ENCODE assay signal across 2 cellular contexts in the genomic region with DNA sequence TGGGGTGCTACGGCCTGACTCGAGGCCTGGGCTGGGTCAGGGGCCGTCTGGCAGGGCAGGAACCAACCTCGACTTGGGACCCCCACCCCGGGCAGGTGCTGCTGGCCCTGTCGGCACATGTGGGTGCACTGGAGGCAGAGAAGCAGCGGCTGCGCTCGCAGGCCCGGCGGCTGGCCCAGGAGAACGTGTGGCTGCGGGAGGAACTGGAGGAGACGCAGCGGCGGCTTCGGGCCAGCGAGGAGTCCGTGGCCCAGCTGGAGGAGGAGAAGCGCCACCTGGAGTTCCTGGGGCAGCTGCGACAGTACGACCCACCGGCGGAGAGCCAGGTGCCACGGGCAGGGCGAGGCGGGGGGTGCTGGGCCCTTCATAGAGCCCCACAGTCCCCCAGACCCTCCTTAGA.
TF ChIP-seq lines count a peak whose summit lies in the region.

No MANE protein-coding gene starts in this region.

TF ChIP-seq in IMR-90, 13 proteins besides CTCF, POLR2A, EP300 and RAD21:
- TF ChIP-seq FOS (IDR thresholded peaks at IDR 0.05; ENCODE audit: low read depth, low read length) (no peak), BHLHE40 (IDR thresholded peaks at IDR 0.05; ENCODE audit: low read depth, low read length) (no peak), NFE2L2 (IDR thresholded peaks at IDR 0.05; ENCODE audit: low read depth, low read length) (no peak)
- TF ChIP-seq, protein P1, sequence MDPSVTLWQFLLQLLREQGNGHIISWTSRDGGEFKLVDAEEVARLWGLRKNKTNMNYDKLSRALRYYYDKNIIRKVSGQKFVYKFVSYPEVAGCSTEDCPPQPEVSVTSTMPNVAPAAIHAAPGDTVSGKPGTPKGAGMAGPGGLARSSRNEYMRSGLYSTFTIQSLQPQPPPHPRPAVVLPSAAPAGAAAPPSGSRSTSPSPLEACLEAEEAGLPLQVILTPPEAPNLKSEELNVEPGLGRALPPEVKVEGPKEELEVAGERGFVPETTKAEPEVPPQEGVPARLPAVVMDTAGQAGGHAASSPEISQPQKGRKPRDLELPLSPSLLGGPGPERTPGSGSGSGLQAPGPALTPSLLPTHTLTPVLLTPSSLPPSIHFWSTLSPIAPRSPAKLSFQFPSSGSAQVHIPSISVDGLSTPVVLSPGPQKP (IDR thresholded peaks at IDR 0.05; ENCODE audit: borderline replicate concordance, low read depth, low read length), result no peak

TF ChIP-seq in K562, 482 proteins besides CTCF, POLR2A, EP300 and RAD21 (continues in another document):
- TF ChIP-seq, protein P2, sequence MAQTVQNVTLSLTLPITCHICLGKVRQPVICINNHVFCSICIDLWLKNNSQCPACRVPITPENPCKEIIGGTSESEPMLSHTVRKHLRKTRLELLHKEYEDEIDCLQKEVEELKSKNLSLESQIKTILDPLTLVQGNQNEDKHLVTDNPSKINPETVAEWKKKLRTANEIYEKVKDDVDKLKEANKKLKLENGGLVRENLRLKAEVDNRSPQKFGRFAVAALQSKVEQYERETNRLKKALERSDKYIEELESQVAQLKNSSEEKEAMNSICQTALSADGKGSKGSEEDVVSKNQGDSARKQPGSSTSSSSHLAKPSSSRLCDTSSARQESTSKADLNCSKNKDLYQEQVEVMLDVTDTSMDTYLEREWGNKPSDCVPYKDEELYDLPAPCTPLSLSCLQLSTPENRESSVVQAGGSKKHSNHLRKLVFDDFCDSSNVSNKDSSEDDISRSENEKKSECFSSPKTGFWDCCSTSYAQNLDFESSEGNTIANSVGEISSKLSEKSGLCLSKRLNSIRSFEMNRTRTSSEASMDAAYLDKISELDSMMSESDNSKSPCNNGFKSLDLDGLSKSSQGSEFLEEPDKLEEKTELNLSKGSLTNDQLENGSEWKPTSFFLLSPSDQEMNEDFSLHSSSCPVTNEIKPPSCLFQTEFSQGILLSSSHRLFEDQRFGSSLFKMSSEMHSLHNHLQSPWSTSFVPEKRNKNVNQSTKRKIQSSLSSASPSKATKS (CRISPR knock-in tag; IDR thresholded peaks at IDR 0.05), result no peak
- no peak for TF ChIP-seq CHD4 (IDR thresholded peaks at IDR 0.05; ENCODE audit: insufficient read depth, insufficient replicate concordance, low read depth, low read length, poor library complexity, severe bottlenecking)
- no peak for TF ChIP-seq SNRNP70 (optimal IDR thresholded peaks at IDR 0.05; ENCODE audit: low read depth, low read length)
- TF ChIP-seq CCNT2 (IDR thresholded peaks at IDR 0.05; ENCODE audit: borderline replicate concordance, extremely low read depth, insufficient read length, low read depth, low read length), result peak; percentile 43
- TF ChIP-seq, protein P3, sequence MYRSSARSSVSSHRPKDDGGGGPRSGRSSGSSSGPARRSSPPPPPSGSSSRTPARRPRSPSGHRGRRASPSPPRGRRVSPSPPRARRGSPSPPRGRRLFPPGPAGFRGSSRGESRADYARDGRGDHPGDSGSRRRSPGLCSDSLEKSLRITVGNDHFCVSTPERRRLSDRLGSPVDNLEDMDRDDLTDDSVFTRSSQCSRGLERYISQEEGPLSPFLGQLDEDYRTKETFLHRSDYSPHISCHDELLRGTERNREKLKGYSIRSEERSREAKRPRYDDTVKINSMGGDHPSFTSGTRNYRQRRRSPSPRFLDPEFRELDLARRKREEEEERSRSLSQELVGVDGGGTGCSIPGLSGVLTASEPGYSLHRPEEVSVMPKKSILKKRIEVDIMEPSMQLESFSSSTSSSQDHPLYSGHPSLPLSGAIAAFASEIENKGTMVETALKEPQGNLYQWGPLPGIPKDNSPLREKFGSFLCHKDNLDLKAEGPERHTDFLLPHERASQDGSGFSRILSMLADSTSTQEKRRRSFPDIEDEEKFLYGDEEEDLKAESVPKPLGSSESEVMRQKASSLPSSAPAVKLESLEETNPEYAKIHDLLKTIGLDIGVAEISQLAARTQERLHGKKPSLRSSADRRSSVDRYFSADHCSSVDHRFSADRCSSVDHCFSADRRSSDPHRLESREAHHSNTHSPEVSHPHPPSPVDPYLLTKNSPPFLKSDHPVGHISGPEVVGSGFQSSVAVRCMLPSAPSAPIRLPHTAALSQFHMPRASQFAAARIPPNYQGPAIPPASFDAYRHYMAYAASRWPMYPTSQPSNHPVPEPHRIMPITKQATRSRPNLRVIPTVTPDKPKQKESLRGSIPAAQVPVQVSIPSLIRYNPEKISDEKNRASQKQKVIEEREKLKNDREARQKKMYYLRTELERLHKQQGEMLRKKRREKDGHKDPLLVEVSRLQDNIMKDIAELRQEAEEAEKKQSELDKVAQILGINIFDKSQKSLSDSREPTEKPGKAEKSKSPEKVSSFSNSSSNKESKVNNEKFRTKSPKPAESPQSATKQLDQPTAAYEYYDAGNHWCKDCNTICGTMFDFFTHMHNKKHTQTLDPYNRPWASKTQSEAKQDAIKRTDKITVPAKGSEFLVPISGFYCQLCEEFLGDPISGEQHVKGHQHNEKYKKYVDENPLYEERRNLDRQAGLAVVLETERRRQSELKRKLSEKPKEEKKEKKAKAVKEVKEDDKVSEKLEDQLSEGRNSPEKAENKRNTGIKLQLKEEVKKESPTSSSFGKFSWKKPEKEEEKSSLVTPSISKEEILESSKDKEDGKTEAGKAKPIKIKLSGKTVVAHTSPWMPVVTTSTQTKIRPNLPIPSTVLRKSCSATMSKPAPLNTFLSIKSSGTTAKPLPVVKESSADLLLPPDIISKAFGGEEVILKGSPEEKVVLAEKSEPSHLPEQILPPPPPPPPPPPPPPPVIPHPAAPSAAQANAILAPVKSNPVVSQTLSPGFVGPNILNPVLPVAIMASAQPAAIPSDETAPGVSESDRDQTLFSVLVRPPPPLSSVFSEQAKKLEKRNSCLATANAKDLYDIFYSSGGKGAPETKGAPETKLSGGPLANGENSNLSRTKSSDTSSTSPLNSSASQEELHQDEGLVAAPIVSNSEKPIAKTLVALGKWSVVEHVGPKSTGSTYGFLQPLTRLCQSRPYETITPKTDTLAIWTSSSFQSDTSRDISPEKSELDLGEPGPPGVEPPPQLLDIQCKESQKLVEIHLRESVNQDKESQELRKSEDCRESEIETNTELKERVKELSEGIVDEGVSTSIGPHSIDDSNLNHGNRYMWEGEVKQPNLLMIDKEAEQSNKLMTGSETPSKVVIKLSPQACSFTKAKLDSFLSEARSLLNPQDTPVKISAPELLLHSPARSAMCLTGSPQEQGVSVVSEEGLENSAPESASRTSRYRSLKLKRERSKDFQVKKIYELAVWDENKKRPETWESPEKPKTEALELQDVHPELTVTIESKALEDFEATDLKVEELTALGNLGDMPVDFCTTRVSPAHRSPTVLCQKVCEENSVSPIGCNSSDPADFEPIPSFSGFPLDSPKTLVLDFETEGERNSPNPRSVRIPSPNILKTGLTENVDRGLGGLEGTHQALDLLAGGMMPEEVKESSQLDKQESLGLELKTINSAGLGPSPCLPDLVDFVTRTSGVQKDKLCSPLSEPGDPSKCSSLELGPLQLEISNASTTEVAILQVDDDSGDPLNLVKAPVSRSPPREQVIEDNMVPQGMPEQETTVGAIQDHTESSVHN (IDR thresholded peaks at IDR 0.05; ENCODE audit: borderline replicate concordance in 1 of 2, low read depth in 1 of 2), result no peak
- TF ChIP-seq ZKSCAN3 (CRISPR knock-in tag; IDR thresholded peaks at IDR 0.05), result no peak
- TF ChIP-seq TCF7L2 (IDR thresholded peaks at IDR 0.05; ENCODE audit: low read depth, low read length), result no peak
- no peak for TF ChIP-seq ESRRB (CRISPR knock-in tag; IDR thresholded peaks at IDR 0.05; ENCODE audit: borderline replicate concordance)
- TF ChIP-seq, protein P4, sequence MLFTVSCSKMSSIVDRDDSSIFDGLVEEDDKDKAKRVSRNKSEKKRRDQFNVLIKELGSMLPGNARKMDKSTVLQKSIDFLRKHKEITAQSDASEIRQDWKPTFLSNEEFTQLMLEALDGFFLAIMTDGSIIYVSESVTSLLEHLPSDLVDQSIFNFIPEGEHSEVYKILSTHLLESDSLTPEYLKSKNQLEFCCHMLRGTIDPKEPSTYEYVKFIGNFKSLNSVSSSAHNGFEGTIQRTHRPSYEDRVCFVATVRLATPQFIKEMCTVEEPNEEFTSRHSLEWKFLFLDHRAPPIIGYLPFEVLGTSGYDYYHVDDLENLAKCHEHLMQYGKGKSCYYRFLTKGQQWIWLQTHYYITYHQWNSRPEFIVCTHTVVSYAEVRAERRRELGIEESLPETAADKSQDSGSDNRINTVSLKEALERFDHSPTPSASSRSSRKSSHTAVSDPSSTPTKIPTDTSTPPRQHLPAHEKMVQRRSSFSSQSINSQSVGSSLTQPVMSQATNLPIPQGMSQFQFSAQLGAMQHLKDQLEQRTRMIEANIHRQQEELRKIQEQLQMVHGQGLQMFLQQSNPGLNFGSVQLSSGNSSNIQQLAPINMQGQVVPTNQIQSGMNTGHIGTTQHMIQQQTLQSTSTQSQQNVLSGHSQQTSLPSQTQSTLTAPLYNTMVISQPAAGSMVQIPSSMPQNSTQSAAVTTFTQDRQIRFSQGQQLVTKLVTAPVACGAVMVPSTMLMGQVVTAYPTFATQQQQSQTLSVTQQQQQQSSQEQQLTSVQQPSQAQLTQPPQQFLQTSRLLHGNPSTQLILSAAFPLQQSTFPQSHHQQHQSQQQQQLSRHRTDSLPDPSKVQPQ (CRISPR knock-in tag; IDR thresholded peaks at IDR 0.05; ENCODE audit: borderline replicate concordance), result no peak
- peak; percentile 38; the same call in 1 of the 2 replicates for TF ChIP-seq GABPB1 (CRISPR knock-in tag; IDR thresholded peaks at IDR 0.05)
- peak; percentile 55; the same call in 1 of the 2 replicates for TF ChIP-seq SPI1 (IDR thresholded peaks at IDR 0.05; ENCODE audit: borderline replicate concordance, low read depth, low read length)
- TF ChIP-seq U2AF2 (optimal IDR thresholded peaks at IDR 0.05; ENCODE audit: low read depth, low read length), result no peak
- peak; percentile 49; the same call in 1 of the 2 replicates for TF ChIP-seq ZBTB7A (IDR thresholded peaks at IDR 0.05; ENCODE audit: borderline replicate concordance, control insufficient read depth, low read depth, low read length)
- no peak for TF ChIP-seq SMARCA5 (IDR thresholded peaks at IDR 0.05)
- TF ChIP-seq, protein P5, sequence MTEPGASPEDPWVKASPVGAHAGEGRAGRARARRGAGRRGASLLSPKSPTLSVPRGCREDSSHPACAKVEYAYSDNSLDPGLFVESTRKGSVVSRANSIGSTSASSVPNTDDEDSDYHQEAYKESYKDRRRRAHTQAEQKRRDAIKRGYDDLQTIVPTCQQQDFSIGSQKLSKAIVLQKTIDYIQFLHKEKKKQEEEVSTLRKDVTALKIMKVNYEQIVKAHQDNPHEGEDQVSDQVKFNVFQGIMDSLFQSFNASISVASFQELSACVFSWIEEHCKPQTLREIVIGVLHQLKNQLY (CRISPR knock-in tag; conservative IDR thresholded peaks at IDR 0.05), result no peak
- peak; percentile 50; the same call in 1 of the 2 replicates for TF ChIP-seq STAG1 (CRISPR knock-in tag; IDR thresholded peaks at IDR 0.05; ENCODE audit: borderline replicate concordance)
- TF ChIP-seq CEBPB (tag; IDR thresholded peaks at IDR 0.05), result no peak
- no peak for TF ChIP-seq C11orf30 (IDR thresholded peaks at IDR 0.05; ENCODE audit: low read depth)
- TF ChIP-seq CREM (IDR thresholded peaks at IDR 0.05; ENCODE audit: low read depth), result no peak
- no peak for TF ChIP-seq RCOR1 (IDR thresholded peaks at IDR 0.05; ENCODE audit: borderline replicate concordance in 1 of 2, low read depth in 2 of 2, low read length in 2 of 2)
- TF ChIP-seq SRSF3 (IDR thresholded peaks at IDR 0.05; ENCODE audit: insufficient read depth, low read length), result no peak
- TF ChIP-seq, protein P6, sequence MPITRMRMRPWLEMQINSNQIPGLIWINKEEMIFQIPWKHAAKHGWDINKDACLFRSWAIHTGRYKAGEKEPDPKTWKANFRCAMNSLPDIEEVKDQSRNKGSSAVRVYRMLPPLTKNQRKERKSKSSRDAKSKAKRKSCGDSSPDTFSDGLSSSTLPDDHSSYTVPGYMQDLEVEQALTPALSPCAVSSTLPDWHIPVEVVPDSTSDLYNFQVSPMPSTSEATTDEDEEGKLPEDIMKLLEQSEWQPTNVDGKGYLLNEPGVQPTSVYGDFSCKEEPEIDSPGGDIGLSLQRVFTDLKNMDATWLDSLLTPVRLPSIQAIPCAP (CRISPR knock-in tag; IDR thresholded peaks at IDR 0.05; ENCODE audit: borderline replicate concordance), result no peak
- TF ChIP-seq, protein P7, sequence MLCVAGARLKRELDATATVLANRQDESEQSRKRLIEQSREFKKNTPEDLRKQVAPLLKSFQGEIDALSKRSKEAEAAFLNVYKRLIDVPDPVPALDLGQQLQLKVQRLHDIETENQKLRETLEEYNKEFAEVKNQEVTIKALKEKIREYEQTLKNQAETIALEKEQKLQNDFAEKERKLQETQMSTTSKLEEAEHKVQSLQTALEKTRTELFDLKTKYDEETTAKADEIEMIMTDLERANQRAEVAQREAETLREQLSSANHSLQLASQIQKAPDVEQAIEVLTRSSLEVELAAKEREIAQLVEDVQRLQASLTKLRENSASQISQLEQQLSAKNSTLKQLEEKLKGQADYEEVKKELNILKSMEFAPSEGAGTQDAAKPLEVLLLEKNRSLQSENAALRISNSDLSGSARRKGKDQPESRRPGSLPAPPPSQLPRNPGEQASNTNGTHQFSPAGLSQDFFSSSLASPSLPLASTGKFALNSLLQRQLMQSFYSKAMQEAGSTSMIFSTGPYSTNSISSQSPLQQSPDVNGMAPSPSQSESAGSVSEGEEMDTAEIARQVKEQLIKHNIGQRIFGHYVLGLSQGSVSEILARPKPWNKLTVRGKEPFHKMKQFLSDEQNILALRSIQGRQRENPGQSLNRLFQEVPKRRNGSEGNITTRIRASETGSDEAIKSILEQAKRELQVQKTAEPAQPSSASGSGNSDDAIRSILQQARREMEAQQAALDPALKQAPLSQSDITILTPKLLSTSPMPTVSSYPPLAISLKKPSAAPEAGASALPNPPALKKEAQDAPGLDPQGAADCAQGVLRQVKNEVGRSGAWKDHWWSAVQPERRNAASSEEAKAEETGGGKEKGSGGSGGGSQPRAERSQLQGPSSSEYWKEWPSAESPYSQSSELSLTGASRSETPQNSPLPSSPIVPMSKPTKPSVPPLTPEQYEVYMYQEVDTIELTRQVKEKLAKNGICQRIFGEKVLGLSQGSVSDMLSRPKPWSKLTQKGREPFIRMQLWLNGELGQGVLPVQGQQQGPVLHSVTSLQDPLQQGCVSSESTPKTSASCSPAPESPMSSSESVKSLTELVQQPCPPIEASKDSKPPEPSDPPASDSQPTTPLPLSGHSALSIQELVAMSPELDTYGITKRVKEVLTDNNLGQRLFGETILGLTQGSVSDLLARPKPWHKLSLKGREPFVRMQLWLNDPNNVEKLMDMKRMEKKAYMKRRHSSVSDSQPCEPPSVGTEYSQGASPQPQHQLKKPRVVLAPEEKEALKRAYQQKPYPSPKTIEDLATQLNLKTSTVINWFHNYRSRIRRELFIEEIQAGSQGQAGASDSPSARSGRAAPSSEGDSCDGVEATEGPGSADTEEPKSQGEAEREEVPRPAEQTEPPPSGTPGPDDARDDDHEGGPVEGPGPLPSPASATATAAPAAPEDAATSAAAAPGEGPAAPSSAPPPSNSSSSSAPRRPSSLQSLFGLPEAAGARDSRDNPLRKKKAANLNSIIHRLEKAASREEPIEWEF (CRISPR knock-in tag; IDR thresholded peaks at IDR 0.05), result no peak
- peak; percentile 68 for TF ChIP-seq L3MBTL2 (IDR thresholded peaks at IDR 0.05)
- TF ChIP-seq ZNF57 (CRISPR knock-in tag; IDR thresholded peaks at IDR 0.05), result no peak
